ENCODE assay signal across 8 cellular contexts in genomic region chr7:7183833-7184463, GRCh38. TPM values are rescaled to one million over a fixed set of nuclear protein-coding genes. Genes with fewer than 3 reads are reported as not detected.
DNase-seq lines count a peak whose midpoint lies in the region; ATAC-seq and TF ChIP-seq lines count a peak whose summit lies in the region.

No MANE protein-coding gene starts in this region.

- H3K79me2 ChIP-seq in Karpas-422 (ENCODE audit: low read length): peaks cover 64% of the 10 kb centered on the region

- no peaks in the 10 kb centered on the region for H3K9me3 ChIP-seq in CD8-positive, alpha-beta T cell (ENCODE audit: low read length)
- H3K9me3 ChIP-seq in Karpas-422 (ENCODE audit: low read length): no peaks in the 10 kb centered on the region

- peaks cover 50% of the 10 kb centered on the region for H3K4me1 ChIP-seq in CD8-positive, alpha-beta T cell (ENCODE audit: insufficient read depth, low read length)
- peaks cover 31% of the 10 kb centered on the region for H3K4me1 ChIP-seq in Karpas-422 (ENCODE audit: low read length)

- H3K27ac ChIP-seq in CD8-positive, alpha-beta T cell (ENCODE audit: low read depth, low read length): no peak overlapping the region
- H3K27ac ChIP-seq in Karpas-422 (ENCODE audit: low read length): peak overlapping the region; percentile 76; the same call in 1 of the 2 replicates

- no peaks in the 10 kb centered on the region for H3K36me3 ChIP-seq in CD8-positive, alpha-beta T cell (ENCODE audit: insufficient read depth, low read length)
- H3K36me3 ChIP-seq in Karpas-422 (ENCODE audit: insufficient read depth, low read length): peaks cover 38% of the 10 kb centered on the region

- no peaks in the 10 kb centered on the region for H3K9me3 Mint-ChIP-seq in CD8-positive, alpha-beta T cell
- H3K9me3 Mint-ChIP-seq in naive B cell: no peaks in the 10 kb centered on the region

- peak overlapping the region; percentile 90 for H3K4me2 ChIP-seq in Karpas-422 (ENCODE audit: low read depth, low read length, poor library complexity, severe bottlenecking)

- H3K4me1 Mint-ChIP-seq in CD8-positive, alpha-beta T cell (ENCODE audit: low read depth): peaks cover 12% of the 10 kb centered on the region
- H3K4me1 Mint-ChIP-seq in naive B cell: peaks cover 9 to 28% (median 21%) of the 10 kb centered on the region in 3 donors

- H3K36me3 Mint-ChIP-seq in CD8-positive, alpha-beta T cell: peaks cover 17% of the 10 kb centered on the region
- peaks cover 0 to 8% of the 10 kb centered on the region in 2 donors for H3K36me3 Mint-ChIP-seq in naive B cell

- peak overlapping the region; percentile 82 for H3K4me3 ChIP-seq in CD8-positive, alpha-beta T cell (ENCODE audit: low read depth, low read length)
- peak overlapping the region; percentile 88 for H3K4me3 ChIP-seq in Karpas-422 (ENCODE audit: low read length)

- no peaks in the 10 kb centered on the region for H4K20me1 ChIP-seq in Karpas-422 (ENCODE audit: insufficient read depth, low read depth, low read length)

- peak overlapping the region; percentile 95 for H3K4me3 Mint-ChIP-seq in CD8-positive, alpha-beta T cell
- peak overlapping the region; percentile 87 to 98 (median 94) for H3K4me3 Mint-ChIP-seq in naive B cell

- no peak for TF ChIP-seq CTCF in CD8-positive, alpha-beta T cell (IDR thresholded peaks at IDR 0.05)

- POLR2A ChIA-PET in CD8-positive, alpha-beta T cell (lab: Charles Lee): interaction anchor here (0.6 to 2.6 kb wide), 5 partner anchors 10 to 456 kb away, joined by 3 to 11 read pairs (median 5); partner anchors contain the start of gene UMAD1

- H3K27me3 ChIP-seq in CD8-positive, alpha-beta T cell (ENCODE audit: insufficient read depth, low read length): no peaks in the 10 kb centered on the region
- H3K27me3 ChIP-seq in Karpas-422 (ENCODE audit: low read length): no peaks in the 10 kb centered on the region

- DNase-seq in CD8-positive, alpha-beta T cell: no peak
- DNase-seq in Karpas-422 (no peak), cerebellar cortex (ENCODE audit: low spot score) (peak; percentile 15), naive B cell (no peak), ureter (ENCODE audit: low spot score) (no peak), posterior cingulate gyrus (no peak), iPS-NIHi7 (ENCODE audit: extremely low spot score) (no peak), NCI-H748 treated with DMSO at 0.1 percent for 48 hours (lab: John Stamatoyannopoulos, UW) (no peak)

- H3K9me2 ChIP-seq in Karpas-422 (replicated peaks; ENCODE audit: insufficient read depth, low read length): no peaks in the 10 kb centered on the region

- intact Hi-C loops in CD8-positive, alpha-beta T cell (cut with DNase I, micrococcal nuclease): loop anchor here (2.0 to 10.0 kb wide), 4 partner anchors 43 to 951 kb away; no protein-coding TSS in a partner anchor
- intact Hi-C loops in posterior cingulate gyrus (cut with DNase I): loop anchor here (2.0 to 10.0 kb wide), 4 partner anchors 45 to 381 kb away; partner anchors contain the start of gene MIOS

- no peak for ATAC-seq in CD8-positive, alpha-beta T cell
- no peak for ATAC-seq in naive B cell (ENCODE audit: low read depth in 2 of 2)

- H2AFZ ChIP-seq in Karpas-422 (ENCODE audit: low read length): no peak overlapping the region

- H3K27me3 Mint-ChIP-seq in CD8-positive, alpha-beta T cell (ENCODE audit: low read depth): no peaks in the 10 kb centered on the region
- no peaks in the 10 kb centered on the region for H3K27me3 Mint-ChIP-seq in naive B cell

- CTCF ChIA-PET in CD8-positive, alpha-beta T cell (lab: Charles Lee): interaction anchor here (0.8 to 6.5 kb wide), 3 partner anchors 23 to 79 kb away, joined by 3 to 81 read pairs (median 3); no protein-coding TSS in a partner anchor

- peak overlapping the region; percentile 93 for H3K9ac ChIP-seq in Karpas-422 (ENCODE audit: low read length)

- H3K27ac Mint-ChIP-seq in CD8-positive, alpha-beta T cell: peak overlapping the region; percentile 85
- peak overlapping the region in 3 of 6 donors; percentile 67 to 96 (median 78) for H3K27ac Mint-ChIP-seq in naive B cell

RNA-seq across cellular contexts. Expression of gene C1GALT1, which starts 1.6 kb away (rescaled TPM):
- 10 to 100 TPM; 57.4 to 60.7 TPM for total RNA-seq in CD8-positive, alpha-beta T cell
- 36.7 and 54.1 TPM in 2 replicates for total RNA-seq in Karpas-422 (2014; rRNA removed; shearing (Covaris generic); ENCODE audit: low replicate concordance)
- 100 to 1,000 TPM in 1 of 6 donors, 10 to 100 TPM in 5; 56.2 to 102 (median 83.6) TPM for polyA plus RNA-seq in naive B cell (ENCODE audit: low read depth in 6 of 6)
- 29.7 TPM for total RNA-seq in ureter
